In the genomic region with DNA sequence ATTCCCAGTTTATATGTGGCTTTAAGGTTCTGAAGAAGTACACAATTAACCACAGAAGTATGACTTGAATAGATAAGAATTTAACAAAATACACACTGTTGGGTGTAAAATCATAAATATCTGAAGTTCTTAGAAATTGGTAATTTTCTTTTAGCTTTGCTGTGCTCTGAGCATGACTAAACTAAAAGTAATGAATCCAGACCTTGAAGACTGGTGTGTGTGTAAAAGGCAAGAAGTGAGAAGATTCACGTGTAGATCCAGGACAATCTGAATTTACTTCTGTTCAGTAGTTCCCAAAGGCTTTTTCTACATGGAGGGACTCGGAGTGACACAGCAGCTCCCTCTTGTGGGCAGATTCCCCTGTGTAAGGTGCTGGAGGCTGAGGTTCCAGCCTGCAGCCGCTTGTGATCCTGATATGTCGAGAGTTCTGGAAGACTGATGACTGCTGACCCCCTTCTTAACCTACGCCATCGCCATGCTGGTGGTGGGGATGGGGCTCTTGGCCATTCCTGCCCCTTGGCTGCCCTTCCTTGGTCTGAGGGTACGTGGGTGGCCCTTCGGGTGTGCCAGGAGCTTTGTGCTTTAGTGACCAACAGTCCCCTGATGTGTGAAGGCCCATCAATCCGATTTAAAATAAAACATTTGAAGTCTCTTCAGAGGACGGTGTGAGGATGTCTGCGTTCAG, we compare ENCODE assay signal across 8 cellular contexts.
DNase-seq lines count a peak whose midpoint lies in the region; ATAC-seq and TF ChIP-seq lines count a peak whose summit lies in the region.

No MANE protein-coding gene starts in this region.

- H3K4me1 ChIP-seq in thyroid gland = peaks cover 0 to 4% of the 10 kb centered on the region in 2 donors

- no peak overlapping the region for H3K4me3 ChIP-seq in Jurkat, Clone E6-1 (ENCODE audit: low read length)
- no peak overlapping the region for H3K4me3 ChIP-seq in thyroid gland (replicated peaks in 1 of 3)

- peak in 1 of 3 donors; percentile 63 for TF ChIP-seq CTCF in omental fat pad (IDR thresholded peaks at IDR 0.05)
- peak; percentile 57 to 87 (median 68) for TF ChIP-seq CTCF in thyroid gland (IDR thresholded peaks at IDR 0.05)

- no peaks in the 10 kb centered on the region for H3K27me3 ChIP-seq in thyroid gland

- no peak overlapping the region for H3K27ac ChIP-seq in thyroid gland

- ATAC-seq in omental fat pad (ENCODE audit: low FRiP score) (peak; percentile 62), HG03095 (IDR thresholded peaks at IDR 0.05; ENCODE audit: unreplicated experiment) (no peak)

- no peaks in the 10 kb centered on the region for H3K9me3 ChIP-seq in thyroid gland

- no peak for TF ChIP-seq POLR2A in thyroid gland (IDR thresholded peaks at IDR 0.05)

- intact Hi-C loops in thyroid gland (cut with DNase I) = loop anchor here (5.0 kb wide), 1 partner anchor 190 kb away; no protein-coding TSS in a partner anchor

- peak; percentile 91 for DNase-seq in DMS 273 (lab: John Stamatoyannopoulos, UW; ENCODE audit: unreplicated experiment)
- DNase-seq in Jurkat, Clone E6-1 (ENCODE audit: low read depth, low spot score) = peak; percentile 60
- DNase-seq in RKO (ENCODE audit: low spot score) = peak; percentile 82
- peak; percentile 42 for DNase-seq in activated T-helper 9 cell treated with anti-CD3 and anti-CD28 coated beads, Interleukin-2, amount 50 U/mL, for 16 hours (ENCODE audit: low read depth)
- peak; percentile 68 for DNase-seq in foreskin melanocyte
- DNase-seq in omental fat pad (ENCODE audit: low spot score) = peak; percentile 97
- peak; percentile 84 to 87 for DNase-seq in thyroid gland

- 47 to 52% methylated on average over 8 to 10 of the region's 11 CpGs for WGBS in thyroid gland, 2 donors

- H3K36me3 ChIP-seq in thyroid gland = no peaks in the 10 kb centered on the region

Comparison
In these comparisons a context has a peak if more than half of its experiments do, and no peak if none do; other contexts are left out.
1. DNase-seq: peak in every context shown above with its lines; median percentile 97 in omental fat pad; 91 in DMS 273; 86 in thyroid gland; 82 in RKO; 68 in foreskin melanocyte; 60 in Jurkat, Clone E6-1; 42 in activated T-helper 9 cell treated with anti-CD3 and anti-CD28 coated beads, Interleukin-2, amount 50 U/mL, for 16 hours.